ENCODE assay signal across 1 cellular context in the genomic region with DNA sequence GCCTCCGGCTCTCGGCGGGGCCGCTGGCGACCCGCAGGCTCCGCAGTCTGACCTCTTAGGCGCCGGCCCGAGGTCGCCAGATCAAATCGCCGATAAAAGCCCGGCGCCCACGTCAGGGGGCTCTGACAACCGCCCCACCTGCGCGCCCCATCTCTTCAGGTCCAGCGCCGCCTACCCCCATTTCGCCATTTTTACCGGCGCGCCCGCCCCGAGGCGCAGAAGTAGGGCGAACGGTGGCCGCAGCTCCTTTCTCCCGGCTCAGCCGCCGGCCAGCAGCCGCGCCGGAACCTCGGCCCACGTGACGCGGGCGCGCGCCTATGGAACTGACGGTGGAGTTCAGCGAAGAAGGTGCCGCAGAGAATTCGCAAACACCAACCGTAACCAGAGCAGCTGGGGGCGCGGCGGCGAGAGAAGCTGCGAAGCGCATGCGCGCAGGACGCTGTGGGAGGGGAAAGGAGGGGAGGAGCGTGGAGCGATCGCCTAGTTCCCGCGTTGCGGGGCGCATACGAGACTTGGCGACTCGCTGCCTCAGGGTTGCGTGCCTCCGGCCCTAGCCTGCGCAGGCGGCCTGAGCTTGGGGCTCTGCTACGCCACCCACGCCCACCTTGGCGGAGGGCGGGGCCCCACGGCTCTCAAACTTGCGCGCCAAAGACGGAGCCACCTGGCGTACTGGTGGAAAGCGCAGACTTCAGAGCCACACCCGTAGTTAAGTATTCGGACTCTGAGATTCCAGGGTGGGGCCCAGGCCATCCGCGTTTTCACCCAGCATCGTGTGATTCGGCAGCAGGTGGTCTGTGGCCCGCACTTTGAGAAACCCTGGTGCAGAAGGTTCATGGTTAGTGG.
TF ChIP-seq lines count a peak whose summit lies in the region.

A gene with protein sequence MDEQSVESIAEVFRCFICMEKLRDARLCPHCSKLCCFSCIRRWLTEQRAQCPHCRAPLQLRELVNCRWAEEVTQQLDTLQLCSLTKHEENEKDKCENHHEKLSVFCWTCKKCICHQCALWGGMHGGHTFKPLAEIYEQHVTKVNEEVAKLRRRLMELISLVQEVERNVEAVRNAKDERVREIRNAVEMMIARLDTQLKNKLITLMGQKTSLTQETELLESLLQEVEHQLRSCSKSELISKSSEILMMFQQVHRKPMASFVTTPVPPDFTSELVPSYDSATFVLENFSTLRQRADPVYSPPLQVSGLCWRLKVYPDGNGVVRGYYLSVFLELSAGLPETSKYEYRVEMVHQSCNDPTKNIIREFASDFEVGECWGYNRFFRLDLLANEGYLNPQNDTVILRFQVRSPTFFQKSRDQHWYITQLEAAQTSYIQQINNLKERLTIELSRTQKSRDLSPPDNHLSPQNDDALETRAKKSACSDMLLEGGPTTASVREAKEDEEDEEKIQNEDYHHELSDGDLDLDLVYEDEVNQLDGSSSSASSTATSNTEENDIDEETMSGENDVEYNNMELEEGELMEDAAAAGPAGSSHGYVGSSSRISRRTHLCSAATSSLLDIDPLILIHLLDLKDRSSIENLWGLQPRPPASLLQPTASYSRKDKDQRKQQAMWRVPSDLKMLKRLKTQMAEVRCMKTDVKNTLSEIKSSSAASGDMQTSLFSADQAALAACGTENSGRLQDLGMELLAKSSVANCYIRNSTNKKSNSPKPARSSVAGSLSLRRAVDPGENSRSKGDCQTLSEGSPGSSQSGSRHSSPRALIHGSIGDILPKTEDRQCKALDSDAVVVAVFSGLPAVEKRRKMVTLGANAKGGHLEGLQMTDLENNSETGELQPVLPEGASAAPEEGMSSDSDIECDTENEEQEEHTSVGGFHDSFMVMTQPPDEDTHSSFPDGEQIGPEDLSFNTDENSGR (minus strand): TSS at position 418 of the 843 bp plus-strand sequence. CDS start 419 bp downstream, outside the sequence.

TF ChIP-seq in K562, 482 proteins besides CTCF, POLR2A, EP300 and RAD21 (continued from another document and continues in another):
- TF ChIP-seq, protein P1, sequence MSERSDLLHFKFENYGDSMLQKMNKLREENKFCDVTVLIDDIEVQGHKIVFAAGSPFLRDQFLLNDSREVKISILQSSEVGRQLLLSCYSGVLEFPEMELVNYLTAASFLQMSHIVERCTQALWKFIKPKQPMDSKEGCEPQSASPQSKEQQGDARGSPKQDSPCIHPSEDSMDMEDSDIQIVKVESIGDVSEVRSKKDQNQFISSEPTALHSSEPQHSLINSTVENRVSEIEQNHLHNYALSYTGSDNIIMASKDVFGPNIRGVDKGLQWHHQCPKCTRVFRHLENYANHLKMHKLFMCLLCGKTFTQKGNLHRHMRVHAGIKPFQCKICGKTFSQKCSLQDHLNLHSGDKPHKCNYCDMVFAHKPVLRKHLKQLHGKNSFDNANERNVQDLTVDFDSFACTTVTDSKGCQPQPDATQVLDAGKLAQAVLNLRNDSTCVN (CRISPR knock-in tag; IDR thresholded peaks at IDR 0.05): 0 out of 2 replicates have a peak, but pooled peaks have one; percentile 46
- TF ChIP-seq CEBPB (tag; IDR thresholded peaks at IDR 0.05) (no peak), EZH2 (IDR thresholded peaks at IDR 0.05; ENCODE audit: borderline replicate concordance, low read depth, low read length) (no peak), MEIS2 (IDR thresholded peaks at IDR 0.05; ENCODE audit: partially characterized antibody) (peak; percentile 95), ZNF764 (CRISPR knock-in tag; IDR thresholded peaks at IDR 0.05; ENCODE audit: low read depth) (no peak), SIX5 (IDR thresholded peaks at IDR 0.05; ENCODE audit: borderline replicate concordance in 1 of 2, insufficient read depth in 1 of 2, low read depth in 1 of 2, low read length in 2 of 2) (no peak), SUPT5H (IDR thresholded peaks at IDR 0.05) (peak; percentile 84), HCFC1 (IDR thresholded peaks at IDR 0.05; ENCODE audit: low read depth, low read length) (peak; percentile 42), GABPB2 (CRISPR knock-in tag; conservative IDR thresholded peaks at IDR 0.05) (no peak), STAT5A (IDR thresholded peaks at IDR 0.05; ENCODE audit: borderline replicate concordance, low read length) (no peak), CBFA2T2 (conservative IDR thresholded peaks at IDR 0.05) (peak; percentile 74), ZNF3 (CRISPR knock-in tag; IDR thresholded peaks at IDR 0.05) (no peak), DPF2 (IDR thresholded peaks at IDR 0.05) (no peak), CBX1 (IDR thresholded peaks at IDR 0.05; ENCODE audit: low read depth) (no peak; the same call in 1 of the 2 replicates), POLR2AphosphoS2 (IDR thresholded peaks at IDR 0.05; ENCODE audit: low read length) (peak; percentile 51; the same call in 1 of the 2 replicates), GABPA (tag; conservative IDR thresholded peaks at IDR 0.05; ENCODE audit: low read depth) (peak; percentile 81), ZBTB7A (IDR thresholded peaks at IDR 0.05; ENCODE audit: borderline replicate concordance, control insufficient read depth, low read depth, low read length) (peak; percentile 41; the same call in 1 of the 2 replicates), MYNN (IDR thresholded peaks at IDR 0.05) (peak; percentile 51; the same call in 1 of the 2 replicates), MYNN (CRISPR knock-in tag; IDR thresholded peaks at IDR 0.05) (no peak), HSF4 (CRISPR knock-in tag; IDR thresholded peaks at IDR 0.05; ENCODE audit: borderline replicate concordance) (no peak), ZKSCAN1 (IDR thresholded peaks at IDR 0.05; ENCODE audit: low read depth, low read length) (peak; percentile 60; the same call in 1 of the 2 replicates), ZFPM2 (CRISPR knock-in tag; IDR thresholded peaks at IDR 0.05) (no peak), ZFP36 (IDR thresholded peaks at IDR 0.05; ENCODE audit: low read depth, low read length, partially characterized antibody) (no peak), ZNF695 (CRISPR knock-in tag; IDR thresholded peaks at IDR 0.05) (no peak), CHD2 (IDR thresholded peaks at IDR 0.05; ENCODE audit: low read depth, low read length) (peak; percentile 97), MTA2 (IDR thresholded peaks at IDR 0.05; ENCODE audit: low read depth) (no peak), ZNF143 (CRISPR knock-in tag; IDR thresholded peaks at IDR 0.05) (no peak), ZNF263 (CRISPR knock-in tag; IDR thresholded peaks at IDR 0.05; ENCODE audit: borderline replicate concordance) (peak; percentile 27; the same call in 1 of the 2 replicates), POLR2AphosphoS5 (IDR thresholded peaks at IDR 0.05; ENCODE audit: control insufficient read depth, insufficient read depth, low read depth, low read length) (peak; percentile 52; the same call in 1 of the 2 replicates)
- TF ChIP-seq, protein P2, sequence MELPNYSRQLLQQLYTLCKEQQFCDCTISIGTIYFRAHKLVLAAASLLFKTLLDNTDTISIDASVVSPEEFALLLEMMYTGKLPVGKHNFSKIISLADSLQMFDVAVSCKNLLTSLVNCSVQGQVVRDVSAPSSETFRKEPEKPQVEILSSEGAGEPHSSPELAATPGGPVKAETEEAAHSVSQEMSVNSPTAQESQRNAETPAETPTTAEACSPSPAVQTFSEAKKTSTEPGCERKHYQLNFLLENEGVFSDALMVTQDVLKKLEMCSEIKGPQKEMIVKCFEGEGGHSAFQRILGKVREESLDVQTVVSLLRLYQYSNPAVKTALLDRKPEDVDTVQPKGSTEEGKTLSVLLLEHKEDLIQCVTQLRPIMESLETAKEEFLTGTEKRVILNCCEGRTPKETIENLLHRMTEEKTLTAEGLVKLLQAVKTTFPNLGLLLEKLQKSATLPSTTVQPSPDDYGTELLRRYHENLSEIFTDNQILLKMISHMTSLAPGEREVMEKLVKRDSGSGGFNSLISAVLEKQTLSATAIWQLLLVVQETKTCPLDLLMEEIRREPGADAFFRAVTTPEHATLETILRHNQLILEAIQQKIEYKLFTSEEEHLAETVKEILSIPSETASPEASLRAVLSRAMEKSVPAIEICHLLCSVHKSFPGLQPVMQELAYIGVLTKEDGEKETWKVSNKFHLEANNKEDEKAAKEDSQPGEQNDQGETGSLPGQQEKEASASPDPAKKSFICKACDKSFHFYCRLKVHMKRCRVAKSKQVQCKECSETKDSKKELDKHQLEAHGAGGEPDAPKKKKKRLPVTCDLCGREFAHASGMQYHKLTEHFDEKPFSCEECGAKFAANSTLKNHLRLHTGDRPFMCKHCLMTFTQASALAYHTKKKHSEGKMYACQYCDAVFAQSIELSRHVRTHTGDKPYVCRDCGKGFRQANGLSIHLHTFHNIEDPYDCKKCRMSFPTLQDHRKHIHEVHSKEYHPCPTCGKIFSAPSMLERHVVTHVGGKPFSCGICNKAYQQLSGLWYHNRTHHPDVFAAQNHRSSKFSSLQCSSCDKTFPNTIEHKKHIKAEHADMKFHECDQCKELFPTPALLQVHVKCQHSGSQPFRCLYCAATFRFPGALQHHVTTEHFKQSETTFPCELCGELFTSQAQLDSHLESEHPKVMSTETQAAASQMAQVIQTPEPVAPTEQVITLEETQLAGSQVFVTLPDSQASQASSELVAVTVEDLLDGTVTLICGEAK (IDR thresholded peaks at IDR 0.05): no peak; the same call in 1 of the 2 replicates
- TF ChIP-seq, protein P2 (CRISPR knock-in tag; IDR thresholded peaks at IDR 0.05): no peak
- TF ChIP-seq, protein P3, sequence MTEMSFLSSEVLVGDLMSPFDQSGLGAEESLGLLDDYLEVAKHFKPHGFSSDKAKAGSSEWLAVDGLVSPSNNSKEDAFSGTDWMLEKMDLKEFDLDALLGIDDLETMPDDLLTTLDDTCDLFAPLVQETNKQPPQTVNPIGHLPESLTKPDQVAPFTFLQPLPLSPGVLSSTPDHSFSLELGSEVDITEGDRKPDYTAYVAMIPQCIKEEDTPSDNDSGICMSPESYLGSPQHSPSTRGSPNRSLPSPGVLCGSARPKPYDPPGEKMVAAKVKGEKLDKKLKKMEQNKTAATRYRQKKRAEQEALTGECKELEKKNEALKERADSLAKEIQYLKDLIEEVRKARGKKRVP (CRISPR knock-in tag; IDR thresholded peaks at IDR 0.05): no peak
- TF ChIP-seq, protein P4, sequence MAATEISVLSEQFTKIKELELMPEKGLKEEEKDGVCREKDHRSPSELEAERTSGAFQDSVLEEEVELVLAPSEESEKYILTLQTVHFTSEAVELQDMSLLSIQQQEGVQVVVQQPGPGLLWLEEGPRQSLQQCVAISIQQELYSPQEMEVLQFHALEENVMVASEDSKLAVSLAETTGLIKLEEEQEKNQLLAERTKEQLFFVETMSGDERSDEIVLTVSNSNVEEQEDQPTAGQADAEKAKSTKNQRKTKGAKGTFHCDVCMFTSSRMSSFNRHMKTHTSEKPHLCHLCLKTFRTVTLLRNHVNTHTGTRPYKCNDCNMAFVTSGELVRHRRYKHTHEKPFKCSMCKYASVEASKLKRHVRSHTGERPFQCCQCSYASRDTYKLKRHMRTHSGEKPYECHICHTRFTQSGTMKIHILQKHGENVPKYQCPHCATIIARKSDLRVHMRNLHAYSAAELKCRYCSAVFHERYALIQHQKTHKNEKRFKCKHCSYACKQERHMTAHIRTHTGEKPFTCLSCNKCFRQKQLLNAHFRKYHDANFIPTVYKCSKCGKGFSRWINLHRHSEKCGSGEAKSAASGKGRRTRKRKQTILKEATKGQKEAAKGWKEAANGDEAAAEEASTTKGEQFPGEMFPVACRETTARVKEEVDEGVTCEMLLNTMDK (IDR thresholded peaks at IDR 0.05; ENCODE audit: borderline replicate concordance, insufficient read depth, low read depth, low read length, poor library complexity, severe bottlenecking): peak; percentile 94
- TF ChIP-seq, protein P5, sequence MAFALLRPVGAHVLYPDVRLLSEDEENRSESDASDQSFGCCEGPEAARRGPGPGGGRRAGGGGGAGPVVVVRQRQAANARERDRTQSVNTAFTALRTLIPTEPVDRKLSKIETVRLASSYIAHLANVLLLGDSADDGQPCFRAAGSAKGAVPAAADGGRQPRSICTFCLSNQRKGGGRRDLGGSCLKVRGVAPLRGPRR (CRISPR knock-in tag; IDR thresholded peaks at IDR 0.05): no peak
- TF ChIP-seq, protein P6, sequence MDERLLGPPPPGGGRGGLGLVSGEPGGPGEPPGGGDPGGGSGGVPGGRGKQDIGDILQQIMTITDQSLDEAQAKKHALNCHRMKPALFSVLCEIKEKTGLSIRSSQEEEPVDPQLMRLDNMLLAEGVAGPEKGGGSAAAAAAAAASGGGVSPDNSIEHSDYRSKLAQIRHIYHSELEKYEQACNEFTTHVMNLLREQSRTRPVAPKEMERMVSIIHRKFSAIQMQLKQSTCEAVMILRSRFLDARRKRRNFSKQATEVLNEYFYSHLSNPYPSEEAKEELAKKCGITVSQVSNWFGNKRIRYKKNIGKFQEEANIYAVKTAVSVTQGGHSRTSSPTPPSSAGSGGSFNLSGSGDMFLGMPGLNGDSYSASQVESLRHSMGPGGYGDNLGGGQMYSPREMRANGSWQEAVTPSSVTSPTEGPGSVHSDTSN (CRISPR knock-in tag; IDR thresholded peaks at IDR 0.05; ENCODE audit: low read depth): no peak
- TF ChIP-seq, protein P6 (tag; conservative IDR thresholded peaks at IDR 0.05; ENCODE audit: low read depth): no peak
